14 cellular contexts compared by ENCODE assay signal in the genomic region with DNA sequence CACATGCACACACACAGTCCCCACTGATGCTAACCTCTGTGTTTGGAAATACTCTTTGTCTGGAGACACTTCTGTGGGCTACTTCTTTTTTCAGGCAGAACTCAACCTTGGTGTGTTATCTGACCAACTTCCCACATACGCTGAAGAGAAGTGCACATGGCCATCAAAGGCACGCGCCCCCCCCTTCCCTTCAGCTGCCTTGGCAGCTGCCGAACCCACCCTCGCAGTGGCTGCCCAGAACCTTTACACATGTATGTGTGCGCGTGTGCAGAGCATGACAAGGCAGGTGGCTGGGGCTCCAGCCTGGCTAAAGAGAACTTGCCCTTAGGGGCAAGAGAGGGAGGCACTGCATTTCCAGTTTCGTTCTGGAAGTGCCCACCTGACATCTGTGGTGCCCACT.
"Had no signal": no experiment of that assay in that cellular context is flagged by ENCODE, and none has a peak within 500 bp of the region (broad histone marks: within the 10 kb centered on the region; RNA-seq: fewer than 3 reads in every experiment).

No MANE protein-coding gene starts in this region.

- H3K4me3 ChIP-seq: hepatocyte, left lung, right lobe of liver, thyroid gland had no signal

- H3K27me3 ChIP-seq: hepatocyte, right lobe of liver, thyroid gland had no signal

- DNase-seq: activated naive CD4-positive, alpha-beta T cell treated with Interleukin-2 at 50 U/mL for 16 hours; activated T-cell treated with anti-CD3 and anti-CD28 coated beads for 4 hours; anterior cingulate cortex; endodermal cell; nephron progenitor cell; occipital lobe; T-helper 2 cell; thyroid gland had no signal

- H3K9me3 ChIP-seq: left lung, right lobe of liver, thyroid gland had no signal

- H3K27ac Mint-ChIP-seq: memory B cell; nephron progenitor cell; progenitor cell of endocrine pancreas; stimulated activated effector memory CD8-positive, alpha-beta T cell treated with anti-CD3 and anti-CD28 coated beads, Interleukin-12 subunit alpha, Interleukin-12 subunit beta, amount 100 ng/mL, for 72 hours had no signal

- H3K36me3 ChIP-seq: right lobe of liver, thyroid gland had no signal

- ATAC-seq: stimulated activated effector memory CD8-positive, alpha-beta T cell treated with anti-CD3 and anti-CD28 coated beads, Interleukin-12 subunit alpha, Interleukin-12 subunit beta, amount 100 ng/mL, for 72 hours had no signal

- H3K9me3 Mint-ChIP-seq: endodermal cell; memory B cell; nephron progenitor cell; stimulated activated effector memory CD8-positive, alpha-beta T cell treated with anti-CD3 and anti-CD28 coated beads, Interleukin-12 subunit alpha, Interleukin-12 subunit beta, amount 100 ng/mL, for 72 hours had no signal

- H3K4me3 Mint-ChIP-seq: endodermal cell; memory B cell; nephron progenitor cell; stimulated activated effector memory CD8-positive, alpha-beta T cell treated with anti-CD3 and anti-CD28 coated beads, Interleukin-12 subunit alpha, Interleukin-12 subunit beta, amount 100 ng/mL, for 72 hours had no signal

- H3K27ac ChIP-seq: left lung, thyroid gland had no signal

- H3K27me3 Mint-ChIP-seq: memory B cell had no signal
